Comparison of ENCODE assay signal across 1 cellular context in genomic region chr10:61944445-61945123, GRCh38.
TF ChIP-seq lines count a peak whose summit lies in the region.

No MANE protein-coding gene starts in this region.

TF ChIP-seq in HEK293, 187 proteins besides CTCF, POLR2A, EP300 and RAD21 (continued from another document and continues in another):
- TF ChIP-seq ZNF670 (tag by site-specific recombination; IDR thresholded peaks at IDR 0.05; ENCODE audit: low read depth), result no peak
- 0 out of 2 replicates have a peak, but pooled peaks have one; percentile 24 for TF ChIP-seq ZNF561 (tag by site-specific recombination; IDR thresholded peaks at IDR 0.05; ENCODE audit: borderline replicate concordance)
- no peak for TF ChIP-seq ZBTB10 (tag by site-specific recombination; IDR thresholded peaks at IDR 0.05)
- no peak for TF ChIP-seq ZNF157 (tag by site-specific recombination; IDR thresholded peaks at IDR 0.05)
- peak; percentile 39; the same call in 1 of the 2 replicates for TF ChIP-seq FEZF1 (tag by site-specific recombination; IDR thresholded peaks at IDR 0.05)
- TF ChIP-seq ZNF624 (tag by site-specific recombination; IDR thresholded peaks at IDR 0.05), result no peak
- no peak for TF ChIP-seq ZNF645 (tag by site-specific recombination; IDR thresholded peaks at IDR 0.05)
- no peak for TF ChIP-seq PATZ1 (tag by site-specific recombination; IDR thresholded peaks at IDR 0.05)
- TF ChIP-seq ZNF558 (tag by site-specific recombination; IDR thresholded peaks at IDR 0.05), result no peak
- TF ChIP-seq ZNF274 (IDR thresholded peaks at IDR 0.05; ENCODE audit: low read length), result no peak
- TF ChIP-seq ZNF274 (tag by site-specific recombination; IDR thresholded peaks at IDR 0.05; ENCODE audit: borderline replicate concordance), result no peak
- 0 out of 2 replicates have a peak, but pooled peaks have one; percentile 10 for TF ChIP-seq SCRT2 (tag by site-specific recombination; IDR thresholded peaks at IDR 0.05)
- no peak for TF ChIP-seq ZNF311 (tag by site-specific recombination; IDR thresholded peaks at IDR 0.05; ENCODE audit: borderline replicate concordance)
- no peak for TF ChIP-seq ZNF174 (tag by site-specific recombination; IDR thresholded peaks at IDR 0.05)
- no peak for TF ChIP-seq INSM2 (tag by site-specific recombination; IDR thresholded peaks at IDR 0.05)
- no peak for TF ChIP-seq GLI2 (tag by site-specific recombination; IDR thresholded peaks at IDR 0.05; ENCODE audit: borderline replicate concordance, low read depth)
- no peak for TF ChIP-seq SP2 (tag by site-specific recombination; IDR thresholded peaks at IDR 0.05)
- no peak for TF ChIP-seq ZNF266 (tag by site-specific recombination; IDR thresholded peaks at IDR 0.05; ENCODE audit: low read depth)
- peak; percentile 42; the same call in 1 of the 2 replicates for TF ChIP-seq ZNF596 (tag by site-specific recombination; IDR thresholded peaks at IDR 0.05)
- TF ChIP-seq ATF2 (tag by site-specific recombination; IDR thresholded peaks at IDR 0.05; ENCODE audit: low read depth), result no peak
- no peak for TF ChIP-seq ZNF184 (tag by site-specific recombination; IDR thresholded peaks at IDR 0.05)
- TF ChIP-seq GLI4 (tag by site-specific recombination; IDR thresholded peaks at IDR 0.05), result no peak
- TF ChIP-seq ZBTB26 (tag by site-specific recombination; optimal IDR thresholded peaks at IDR 0.05), result no peak
- TF ChIP-seq ZBTB44 (tag by site-specific recombination; IDR thresholded peaks at IDR 0.05), result peak; percentile 28; the same call in 1 of the 2 replicates
- TF ChIP-seq ZBTB6 (tag by site-specific recombination; IDR thresholded peaks at IDR 0.05), result no peak
- TF ChIP-seq ZBTB11 (tag by site-specific recombination; conservative IDR thresholded peaks at IDR 0.05; ENCODE audit: low read depth), result no peak
- 0 out of 2 replicates have a peak, but pooled peaks have one; percentile 53 for TF ChIP-seq ZSCAN30 (tag by site-specific recombination; IDR thresholded peaks at IDR 0.05)
- peak; percentile 65; the same call in 1 of the 2 replicates for TF ChIP-seq SCRT1 (tag by site-specific recombination; IDR thresholded peaks at IDR 0.05; ENCODE audit: borderline replicate concordance)
- 0 out of 2 replicates have a peak, but pooled peaks have one; percentile 28 for TF ChIP-seq PRDM4 (tag by site-specific recombination; IDR thresholded peaks at IDR 0.05)
- TF ChIP-seq HOXD13 (CRISPR knock-in tag; IDR thresholded peaks at IDR 0.05; ENCODE audit: borderline replicate concordance), result no peak
- TF ChIP-seq ZNF280D (tag by site-specific recombination; IDR thresholded peaks at IDR 0.05), result no peak
